1 cellular context compared by ENCODE assay signal in the genomic region with DNA sequence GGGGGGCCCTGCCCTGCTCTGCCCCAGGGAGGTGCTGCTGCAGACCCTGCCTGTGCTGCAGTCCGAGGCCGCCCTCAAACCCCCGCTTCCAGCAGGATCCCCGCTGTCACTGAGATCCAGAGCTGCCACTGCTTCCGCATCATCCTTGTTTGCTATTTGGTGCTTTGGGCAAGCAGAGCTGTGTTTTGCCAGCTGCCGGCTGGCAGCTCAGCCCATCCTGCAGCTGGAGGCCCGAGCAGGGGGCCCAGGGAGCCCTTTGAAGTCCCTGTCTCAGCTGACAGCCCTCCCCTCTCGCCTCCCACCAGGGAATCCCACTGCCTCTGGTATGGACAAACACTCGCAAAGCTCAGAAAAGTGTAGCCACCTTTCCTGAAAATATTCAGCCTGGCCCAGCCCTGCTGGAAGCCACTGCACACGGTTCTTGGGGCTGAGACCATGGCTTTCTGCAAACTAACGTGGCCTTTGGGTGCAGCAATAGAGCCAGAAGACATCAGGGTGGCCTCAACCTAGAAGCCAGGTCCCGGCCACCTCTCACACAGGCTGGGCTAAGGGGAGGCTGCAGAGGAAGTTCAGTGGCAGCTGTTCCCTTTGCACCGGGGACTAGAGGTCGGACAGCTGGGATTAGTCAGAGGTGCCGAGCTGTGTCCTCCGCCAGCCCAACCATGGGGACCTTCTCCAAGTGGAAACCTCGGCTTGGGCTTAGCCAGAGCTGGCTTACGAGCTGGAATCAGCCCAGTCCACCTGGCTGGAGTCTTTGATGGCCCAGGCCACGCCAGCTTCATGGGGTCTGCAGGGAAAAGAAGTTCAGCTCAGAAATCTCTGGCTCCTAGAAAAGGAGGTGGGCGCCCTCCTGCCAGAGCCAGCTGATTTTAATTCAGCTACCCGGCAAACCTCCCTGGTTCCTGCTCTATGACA.
TF ChIP-seq lines count a peak whose summit lies in the region.

No MANE protein-coding gene starts in this region.

TF ChIP-seq in SK-N-SH, 30 proteins besides CTCF, POLR2A, EP300 and RAD21 (continued from another document):
- TF ChIP-seq, protein P1, sequence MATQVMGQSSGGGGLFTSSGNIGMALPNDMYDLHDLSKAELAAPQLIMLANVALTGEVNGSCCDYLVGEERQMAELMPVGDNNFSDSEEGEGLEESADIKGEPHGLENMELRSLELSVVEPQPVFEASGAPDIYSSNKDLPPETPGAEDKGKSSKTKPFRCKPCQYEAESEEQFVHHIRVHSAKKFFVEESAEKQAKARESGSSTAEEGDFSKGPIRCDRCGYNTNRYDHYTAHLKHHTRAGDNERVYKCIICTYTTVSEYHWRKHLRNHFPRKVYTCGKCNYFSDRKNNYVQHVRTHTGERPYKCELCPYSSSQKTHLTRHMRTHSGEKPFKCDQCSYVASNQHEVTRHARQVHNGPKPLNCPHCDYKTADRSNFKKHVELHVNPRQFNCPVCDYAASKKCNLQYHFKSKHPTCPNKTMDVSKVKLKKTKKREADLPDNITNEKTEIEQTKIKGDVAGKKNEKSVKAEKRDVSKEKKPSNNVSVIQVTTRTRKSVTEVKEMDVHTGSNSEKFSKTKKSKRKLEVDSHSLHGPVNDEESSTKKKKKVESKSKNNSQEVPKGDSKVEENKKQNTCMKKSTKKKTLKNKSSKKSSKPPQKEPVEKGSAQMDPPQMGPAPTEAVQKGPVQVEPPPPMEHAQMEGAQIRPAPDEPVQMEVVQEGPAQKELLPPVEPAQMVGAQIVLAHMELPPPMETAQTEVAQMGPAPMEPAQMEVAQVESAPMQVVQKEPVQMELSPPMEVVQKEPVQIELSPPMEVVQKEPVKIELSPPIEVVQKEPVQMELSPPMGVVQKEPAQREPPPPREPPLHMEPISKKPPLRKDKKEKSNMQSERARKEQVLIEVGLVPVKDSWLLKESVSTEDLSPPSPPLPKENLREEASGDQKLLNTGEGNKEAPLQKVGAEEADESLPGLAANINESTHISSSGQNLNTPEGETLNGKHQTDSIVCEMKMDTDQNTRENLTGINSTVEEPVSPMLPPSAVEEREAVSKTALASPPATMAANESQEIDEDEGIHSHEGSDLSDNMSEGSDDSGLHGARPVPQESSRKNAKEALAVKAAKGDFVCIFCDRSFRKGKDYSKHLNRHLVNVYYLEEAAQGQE (IDR thresholded peaks at IDR 0.05; ENCODE audit: low read depth, low read length): no peak
- TF ChIP-seq MEF2A (IDR thresholded peaks at IDR 0.05; ENCODE audit: borderline replicate concordance, low read depth) (no peak), RXRA (IDR thresholded peaks at IDR 0.05; ENCODE audit: borderline replicate concordance, low read depth) (no peak), FOXJ3 (CRISPR knock-in tag; IDR thresholded peaks at IDR 0.05) (no peak), EZH2phosphoT487 (IDR thresholded peaks at IDR 0.05; ENCODE audit: borderline replicate concordance, low read depth) (no peak), CHD2 (IDR thresholded peaks at IDR 0.05; ENCODE audit: low read length, partially characterized antibody) (no peak), NRF1 (IDR thresholded peaks at IDR 0.05; ENCODE audit: low read depth, low read length) (no peak), FOXM1 (IDR thresholded peaks at IDR 0.05; ENCODE audit: low read depth) (no peak), SMC3 (IDR thresholded peaks at IDR 0.05; ENCODE audit: low read depth, low read length) (no peak)
